ENCODE assay signal across 8 cellular contexts in genomic region chr15:40873625-40874561, GRCh38. TPM values are rescaled to one million over a fixed set of nuclear protein-coding genes. Genes with fewer than 3 reads are reported as not detected.
DNase-seq lines count a peak whose midpoint lies in the region; ATAC-seq and TF ChIP-seq lines count a peak whose summit lies in the region.

A gene with protein sequence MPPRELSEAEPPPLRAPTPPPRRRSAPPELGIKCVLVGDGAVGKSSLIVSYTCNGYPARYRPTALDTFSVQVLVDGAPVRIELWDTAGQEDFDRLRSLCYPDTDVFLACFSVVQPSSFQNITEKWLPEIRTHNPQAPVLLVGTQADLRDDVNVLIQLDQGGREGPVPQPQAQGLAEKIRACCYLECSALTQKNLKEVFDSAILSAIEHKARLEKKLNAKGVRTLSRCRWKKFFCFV (minus strand): TSS chr15:40874234. CDS start chr15:40874139, 95 bp downstream.

- peaks cover 27% of the 10 kb centered on the region for H3K27me3 ChIP-seq in ectodermal cell (ENCODE audit: control insufficient read depth, insufficient read depth, low read length, poor library complexity, severe bottlenecking)

- TF ChIP-seq CTCF in mesothelial cell of epicardium (IDR thresholded peaks at IDR 0.05; ENCODE audit: unreplicated experiment) = peak; percentile 15

- H3K4me1 Mint-ChIP-seq in mesothelial cell of epicardium = peaks cover 18% of the 10 kb centered on the region

- H3K4me1 ChIP-seq in ectodermal cell (ENCODE audit: control insufficient read depth, insufficient read depth, low read length) = no peaks in the 10 kb centered on the region

- H3K4me3 ChIP-seq in ectodermal cell (ENCODE audit: insufficient read depth, low read depth, low read length) = peak within 1 kb of the TSS; percentile 52

- DNase-seq in NCI-H2107 treated with DMSO at 0.1 percent for 48 hours (lab: John Stamatoyannopoulos, UW; ENCODE audit: unreplicated experiment) (peak; percentile 23), NCI-H2107 (lab: John Stamatoyannopoulos, UW) (no peak), NCI-H2196 (lab: John Stamatoyannopoulos, UW; ENCODE audit: unreplicated experiment) (peak; percentile 25), mesothelial cell of epicardium (ENCODE audit: low spot score in 2 of 2, unreplicated experiment in 2 of 2) (peak; percentile 53 to 69)
- peak; percentile 52 for DNase-seq in activated CD4-positive, CD25-positive, alpha-beta regulatory T cell treated with anti-CD3 and anti-CD28 coated beads, Interleukin-2, amount 50 U/mL, for 72 hours
- DNase-seq in stimulated activated naive CD8-positive, alpha-beta T cell treated with anti-CD3 and anti-CD28 coated beads, Interleukin-15, Interleukin-2, amounts not matched to agents 100 U/mL and 50 U/mL, for 24 hours = peak; percentile 72

- peak within 1 kb of the TSS; percentile 77 for H3K27ac Mint-ChIP-seq in mesothelial cell of epicardium

- H3K27ac ChIP-seq in ectodermal cell (ENCODE audit: insufficient read depth, low read depth, low read length, poor library complexity, severe bottlenecking) = no peak within 1 kb of the TSS

- ATAC-seq in HG02981 (IDR thresholded peaks at IDR 0.05; ENCODE audit: unreplicated experiment) = peak; percentile 57
- peak; percentile 82 for ATAC-seq in stimulated activated naive CD8-positive, alpha-beta T cell treated with anti-CD3 and anti-CD28 coated beads, Interleukin-15, Interleukin-2, amounts not matched to agents 100 U/mL and 50 U/mL, for 24 hours

- H3K27me3 Mint-ChIP-seq in mesothelial cell of epicardium (ENCODE audit: low read depth) = peaks cover 16% of the 10 kb centered on the region

- no peaks in the 10 kb centered on the region for H3K36me3 Mint-ChIP-seq in mesothelial cell of epicardium

- no peaks in the 10 kb centered on the region for H3K9me3 Mint-ChIP-seq in mesothelial cell of epicardium

- 1% methylated on average over 78 of the region's 78 CpGs for WGBS in ectodermal cell, 2 experiments

- H3K36me3 ChIP-seq in ectodermal cell (ENCODE audit: control insufficient read depth, insufficient read depth, low read length) = no peaks in the 10 kb centered on the region

- H3K4me3 Mint-ChIP-seq in mesothelial cell of epicardium = peak within 1 kb of the TSS; percentile 70

- H3K9me3 ChIP-seq in ectodermal cell (ENCODE audit: control insufficient read depth, low read length) = no peaks in the 10 kb centered on the region

RNA-seq across cellular contexts. Expression of the gene that starts here (rescaled TPM):
- polyA plus RNA-seq in ectodermal cell (2013, experiment 1 of 4) = 0.31 TPM
- polyA plus RNA-seq in ectodermal cell (2013, experiment 2 of 4) = 0.44 TPM
- polyA plus RNA-seq in ectodermal cell (2013, experiment 3 of 4) = 0.64 TPM
- 0.57 TPM for polyA plus RNA-seq in ectodermal cell (2013, experiment 4 of 4)
- total RNA-seq in mesothelial cell of epicardium = 3.4 to 4.4 TPM (median 3.4 TPM) in 3 replicates
